22 cellular contexts compared by ENCODE assay signal in genomic region chr9:131103535-131103934, GRCh38. TPM values are rescaled to one million over a fixed set of nuclear protein-coding genes. Genes with fewer than 3 reads are reported as not detected.
DNase-seq lines count a peak whose midpoint lies in the region; ATAC-seq, FAIRE-seq and TF ChIP-seq lines count a peak whose summit lies in the region.
"Had no signal": no experiment of that assay in that cellular context is flagged by ENCODE, and none has a peak within 500 bp of the region (broad histone marks: within the 10 kb centered on the region; RNA-seq: fewer than 3 reads in every experiment).

No MANE protein-coding gene starts in this region.

- H2AFZ ChIP-seq in osteoblast (ENCODE audit: low read length) (no peak overlapping the region), GM23248 (no peak overlapping the region)

- peaks cover 0 to 6% (median 0%) of the 10 kb centered on the region in 11 experiments; a peak in 1 of 22 replicates for H3K27me3 ChIP-seq in BLaER1 treated with 17β-estradiol and CSF1 and Interleukin-3, amounts not matched to agents 10 nM and 100 nM
- H3K27me3 ChIP-seq in layer of hippocampus (ENCODE audit: control insufficient read depth, insufficient read depth, low read length): no peaks in the 10 kb centered on the region
- H3K27me3 ChIP-seq in osteoblast (ENCODE audit: insufficient read depth, low read length): peaks cover 9% of the 10 kb centered on the region
- H3K27me3 ChIP-seq in GM23248 (replicated peaks; ENCODE audit: insufficient read depth): peaks cover 3% of the 10 kb centered on the region; the same call in 1 of the 2 replicates
- H3K27me3 ChIP-seq: BE2C had no signal

- in situ Hi-C loops in GM23248 (cut with MboI): no loop called here

- no peaks in the 10 kb centered on the region for H3K36me3 ChIP-seq in BLaER1 treated with 17β-estradiol and CSF1 and Interleukin-3, amounts not matched to agents 10 nM and 100 nM
- H3K36me3 ChIP-seq in osteoblast (ENCODE audit: insufficient read depth, low read length) (no peaks in the 10 kb centered on the region), GM23248 (ENCODE audit: low read depth) (no peaks in the 10 kb centered on the region)
- H3K36me3 ChIP-seq: BE2C had no signal

- WGBS in GM23248 (ENCODE audit: low coverage in 1 of 2, low lambda C conversion rate in 2 of 2, missing lambda C conversion rate in 2 of 2), 2 experiments: 76 to 81% methylated on average over 3 of the region's 3 CpGs

- H3K79me2 ChIP-seq in osteoblast (ENCODE audit: insufficient read depth, low read length): no peaks in the 10 kb centered on the region
- H3K79me2 ChIP-seq in GM23248 (ENCODE audit: insufficient read depth): no peaks in the 10 kb centered on the region

- CTCF ChIA-PET in WTC11 (lab: Charles Lee): interaction anchor here (0.8 to 0.9 kb wide), 2 partner anchors 25 to 57 kb away, joined by 3 to 6 read pairs; no protein-coding TSS in a partner anchor

- no peak for DNase-seq in WTC11 (ENCODE audit: low spot score)
- peak; percentile 54 for DNase-seq in osteoblast (ENCODE audit: insufficient read length, low spot score, missing footprints)
- DNase-seq in NK-92 treated with Interleukin-12 subunit alpha and Interleukin-12 subunit beta, amount 100 ng/mL, for 24 hours (lab: John Stamatoyannopoulos, UW): no peak
- no peak for DNase-seq in HTR-8/SVneo (ENCODE audit: insufficient read length, low spot score)
- no peak for DNase-seq in GM23248
- DNase-seq in NCI-H526 (lab: John Stamatoyannopoulos, UW): no peak
- DNase-seq: BE2C; CD4-positive, alpha-beta T cell; COR-L47; DMS79 treated with DMSO at 0.1 percent for 48 hours; NCI-H1694; NCI-H2081; NCI-H2171; NCI-H345; NCI-H524; NCI-H82 had no signal

- H3K4me1 ChIP-seq in BLaER1 treated with 17β-estradiol and CSF1 and Interleukin-3, amounts not matched to agents 10 nM and 100 nM: peaks cover 10 to 60% (median 43%) of the 10 kb centered on the region in 10 experiments; a peak in 19 of 20 replicates
- no peaks in the 10 kb centered on the region for H3K4me1 ChIP-seq in osteoblast (ENCODE audit: insufficient read depth, low read length)
- H3K4me1 ChIP-seq in GM23248 (ENCODE audit: insufficient read depth): no peaks in the 10 kb centered on the region
- H3K4me1 ChIP-seq: A549 had no signal

- H4K20me1 ChIP-seq in BLaER1 treated with 17β-estradiol and CSF1 and Interleukin-3, amounts not matched to agents 10 nM and 100 nM: no peaks in the 10 kb centered on the region
- no peaks in the 10 kb centered on the region for H4K20me1 ChIP-seq in osteoblast (ENCODE audit: insufficient read depth, low read length)
- H4K20me1 ChIP-seq in GM23248 (ENCODE audit: insufficient read depth): no peaks in the 10 kb centered on the region

- H3K4me1 Mint-ChIP-seq in WTC11: peaks cover 54% of the 10 kb centered on the region

- no peaks in the 10 kb centered on the region for H3K9me3 Mint-ChIP-seq in WTC11
- H3K9me3 Mint-ChIP-seq: CD4-positive, alpha-beta T cell had no signal

- H3K4me3 ChIP-seq in BLaER1 treated with 17β-estradiol and CSF1 and Interleukin-3, amounts not matched to agents 10 nM and 100 nM: no peak overlapping the region
- H3K4me3 ChIP-seq in osteoblast (ENCODE audit: insufficient read depth, low read length): no peak overlapping the region
- no peak overlapping the region for H3K4me3 ChIP-seq in GM23248
- H3K4me3 ChIP-seq: A549 had no signal

- H3K4me3 Mint-ChIP-seq in WTC11: no peak overlapping the region
- H3K4me3 Mint-ChIP-seq: CD4-positive, alpha-beta T cell had no signal

- peak overlapping the region in 3 of 11 experiments; percentile 28 to 35 (median 31); a peak in 3 of 22 replicates for H3K9ac ChIP-seq in BLaER1 treated with 17β-estradiol and CSF1 and Interleukin-3, amounts not matched to agents 10 nM and 100 nM
- H3K9ac ChIP-seq in GM23248: no peak overlapping the region
- H3K9ac ChIP-seq: KMS-11 had no signal

- POLR2A ChIA-PET in WTC11 (lab: Charles Lee): no interaction called here

- peaks cover 15% of the 10 kb centered on the region for H3K36me3 Mint-ChIP-seq in WTC11

- ATAC-seq in WTC11: no peak
- ATAC-seq: A549, Right ventricle myocardium inferior had no signal

- H3F3A ChIP-seq in GM23248 (ENCODE audit: insufficient read depth): no peaks in the 10 kb centered on the region

- H3K27ac ChIP-seq in BLaER1 treated with 17β-estradiol and CSF1 and Interleukin-3, amounts not matched to agents 10 nM and 100 nM: no peak overlapping the region
- H3K27ac ChIP-seq in layer of hippocampus (ENCODE audit: low read depth, low read length) (peak overlapping the region; percentile 59), osteoblast (ENCODE audit: low read depth, low read length) (no peak overlapping the region), GM23248 (no peak overlapping the region)
- H3K27ac ChIP-seq: A549, KMS-11 had no signal

- peak overlapping the region in 9 of 11 experiments; percentile 4 to 74 (median 57); a peak in 15 of 22 replicates for H3K4me2 ChIP-seq in BLaER1 treated with 17β-estradiol and CSF1 and Interleukin-3, amounts not matched to agents 10 nM and 100 nM
- H3K4me2 ChIP-seq in osteoblast (ENCODE audit: insufficient read depth, low read length): no peak overlapping the region
- H3K4me2 ChIP-seq in GM23248 (ENCODE audit: unreplicated experiment): no peak overlapping the region
- H3K4me2 ChIP-seq: A549, KMS-11 had no signal

- no peaks in the 10 kb centered on the region; the same call in 1 of the 2 replicates for H3K27me3 Mint-ChIP-seq in WTC11 (ENCODE audit: low read depth)

- H3K27ac Mint-ChIP-seq in WTC11: peak overlapping the region; percentile 90
- H3K27ac Mint-ChIP-seq: CD4-positive, alpha-beta T cell had no signal

- no peak for FAIRE-seq in HTR-8/SVneo (lab: Jason Lieb, UNC)
- FAIRE-seq: A549, GM12891 had no signal

- H3K9me3 ChIP-seq in BLaER1 treated with 17β-estradiol and CSF1 and Interleukin-3, amounts not matched to agents 10 nM and 100 nM (replicated peaks in 1 of 11): no peaks in the 10 kb centered on the region
- no peaks in the 10 kb centered on the region for H3K9me3 ChIP-seq in osteoblast (ENCODE audit: low read depth, low read length)
- no peaks in the 10 kb centered on the region for H3K9me3 ChIP-seq in GM23248 (ENCODE audit: low read depth)
- H3K9me3 ChIP-seq: A549, BE2C had no signal

- H3K9me2 ChIP-seq in GM23248 (ENCODE audit: insufficient read depth): no peaks in the 10 kb centered on the region

- TF ChIP-seq CTCF in WTC11 (IDR thresholded peaks at IDR 0.05) (no peak), osteoblast (IDR thresholded peaks at IDR 0.05; ENCODE audit: extremely low read depth, low read depth, low read length) (no peak)

TF ChIP-seq in WTC11, 78 proteins besides CTCF, POLR2A, EP300 and RAD21:
- TF ChIP-seq RELA (CRISPR knock-in tag; IDR thresholded peaks at IDR 0.05; ENCODE audit: borderline replicate concordance): no peak
- no peak for TF ChIP-seq CBFB (CRISPR knock-in tag; IDR thresholded peaks at IDR 0.05; ENCODE audit: low read depth)
- TF ChIP-seq PRDM15 (CRISPR knock-in tag; IDR thresholded peaks at IDR 0.05): no peak
- TF ChIP-seq RORB (CRISPR knock-in tag; IDR thresholded peaks at IDR 0.05): no peak
- no peak for TF ChIP-seq CREM (CRISPR knock-in tag; IDR thresholded peaks at IDR 0.05)
- TF ChIP-seq TEAD4 (CRISPR knock-in tag; IDR thresholded peaks at IDR 0.05): no peak

RNA-seq across cellular contexts. Expression of gene AIF1L, which starts 7.2 kb away (rescaled TPM):
- total RNA-seq in WTC11 (2021) (103 to 109 TPM (median 106 TPM) in 3 replicates), osteoblast (under 0.01 TPM in 1 of 2 replicates, not detected in the other)
- not detected in 2 replicates for total RNA-seq in GM23248 (2014; rRNA removed; shearing (Covaris generic))
- polyA plus RNA-seq in GM23248 (2016; fragmentation: Nextera tagmentation; extraction: Ambion mirVana): 0.28 TPM in 1 of 2 replicates, not detected in the other
- total RNA-seq: CD4-positive, alpha-beta T cell had no signal

RNA-seq across cellular contexts. Expression of gene NUP214, which starts 21.9 kb away (rescaled TPM):
- total RNA-seq in WTC11 (2021) (39.9 to 42.8 TPM (median 41.8 TPM) in 3 replicates), osteoblast (15.0 and 17.7 TPM in 2 replicates)
- total RNA-seq in GM23248 (2014; rRNA removed; shearing (Covaris generic)): 13.1 and 22.3 TPM in 2 replicates
- polyA plus RNA-seq in GM23248 (2016; fragmentation: Nextera tagmentation; extraction: Ambion mirVana): 11.7 and 14.3 TPM in 2 replicates

Comparison
In these comparisons a context has a peak if more than half of its experiments do, and no peak if none do; other contexts are left out.
1. H3K4me2 ChIP-seq: peak in BLaER1 treated with 17β-estradiol and CSF1 and Interleukin-3, amounts not matched to agents 10 nM and 100 nM (9 of 11); none in osteoblast (single experiment) and GM23248 (single experiment).
2. RNA of gene AIF1L, which starts 7.2 kb away (total RNA-seq): 103 to 109 TPM in WTC11; under 0.01 TPM in osteoblast and not detected in GM23248; every median in the first group is over 100 times any median in the second.